In the genomic region with DNA sequence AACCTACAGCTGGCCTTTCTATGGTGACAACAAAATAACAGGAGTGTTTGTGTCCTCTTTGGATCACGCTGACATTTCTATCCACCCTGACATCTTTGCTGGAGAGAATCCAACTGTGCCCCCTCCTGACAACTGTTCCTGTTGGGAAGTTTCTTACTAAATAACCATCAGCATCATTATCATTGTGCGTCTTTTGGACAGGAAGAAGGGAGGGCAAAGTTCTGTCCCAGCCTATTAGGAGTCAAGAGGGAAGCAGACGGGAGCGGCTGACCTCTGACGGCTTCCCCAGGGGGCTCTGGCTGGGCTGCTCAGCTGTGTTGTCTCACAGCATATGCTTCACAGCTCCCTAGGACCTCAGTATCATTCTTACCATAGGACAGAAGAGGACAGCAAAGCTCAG, we compare ENCODE assay signal across 18 cellular contexts.
"Had no signal": no experiment of that assay in that cellular context is flagged by ENCODE, and none has a peak within 500 bp of the region (broad histone marks: within the 10 kb centered on the region; RNA-seq: fewer than 3 reads in every experiment).

No MANE protein-coding gene starts in this region.

- H3K27ac ChIP-seq: cardiac muscle cell, colonic mucosa, epithelial cell of prostate, gastroesophageal sphincter, hepatocyte, sigmoid colon, upper lobe of left lung had no signal

- H3K36me3 Mint-ChIP-seq: naive thymus-derived CD4-positive, alpha-beta T cell had no signal

- H3K4me1 ChIP-seq: colonic mucosa had no signal

- ATAC-seq: activated T-helper 17 cell treated with anti-CD3 and anti-CD28 coated beads, Interleukin-2, amount 50 U/mL, for 72 hours; gastroesophageal sphincter; naive thymus-derived CD4-positive, alpha-beta T cell had no signal

- H3K27me3 ChIP-seq: cardiac muscle cell, colonic mucosa, gastroesophageal sphincter, hepatocyte, sigmoid colon, upper lobe of left lung had no signal

- H3K4me3 Mint-ChIP-seq: activated naive CD4-positive, alpha-beta T cell treated with anti-CD3 and anti-CD28 coated beads for 36 hours; activated T-helper 17 cell treated with anti-CD3 and anti-CD28 coated beads, Interleukin-2, amount 50 U/mL, for 72 hours; naive thymus-derived CD4-positive, alpha-beta T cell; stimulated activated naive CD8-positive, alpha-beta T cell treated with anti-CD3 and anti-CD28 coated beads, Interleukin-15, Interleukin-2, amounts not matched to agents 100 ng/mL and 50 ng/mL, for 24 hours had no signal

- DNase-seq: activated CD4-positive, alpha-beta T cell treated with anti-CD3 and anti-CD28 coated beads, Interleukin-2, amount 50 U/mL, for 1 hour; activated CD4-positive, CD25-positive, alpha-beta regulatory T cell; activated naive CD4-positive, alpha-beta T cell treated with anti-CD3 and anti-CD28 coated beads for 36 hours; activated T-cell treated with anti-CD3 and anti-CD28 coated beads for 4 hours; colonic mucosa; effector memory CD4-positive, alpha-beta T cell; naive thymus-derived CD4-positive, alpha-beta T cell; sigmoid colon; stimulated activated CD4-positive, alpha-beta T cell treated with anti-CD3 and anti-CD28 coated beads, Interleukin-4, amount 100 ng/mL, for 1 hour; upper lobe of left lung had no signal

- H3K9me3 ChIP-seq: colonic mucosa, gastroesophageal sphincter, sigmoid colon, upper lobe of left lung had no signal

- H3K4me3 ChIP-seq: cardiac muscle cell, colonic mucosa, gastroesophageal sphincter, hepatocyte, lung, sigmoid colon, upper lobe of left lung had no signal

- H3K27me3 Mint-ChIP-seq: progenitor cell of endocrine pancreas had no signal

- H3K9me3 Mint-ChIP-seq: activated naive CD4-positive, alpha-beta T cell treated with anti-CD3 and anti-CD28 coated beads for 36 hours; activated T-helper 17 cell treated with anti-CD3 and anti-CD28 coated beads, Interleukin-2, amount 50 U/mL, for 72 hours; stimulated activated naive CD8-positive, alpha-beta T cell treated with anti-CD3 and anti-CD28 coated beads, Interleukin-15, Interleukin-2, amounts not matched to agents 100 ng/mL and 50 ng/mL, for 24 hours had no signal

- H3K4me1 Mint-ChIP-seq: activated T-helper 17 cell treated with anti-CD3 and anti-CD28 coated beads, Interleukin-2, amount 50 U/mL, for 72 hours had no signal

- H3K27ac Mint-ChIP-seq: activated naive CD4-positive, alpha-beta T cell treated with anti-CD3 and anti-CD28 coated beads for 36 hours; activated T-helper 17 cell treated with anti-CD3 and anti-CD28 coated beads, Interleukin-2, amount 50 U/mL, for 72 hours; naive thymus-derived CD4-positive, alpha-beta T cell; stimulated activated naive CD8-positive, alpha-beta T cell treated with anti-CD3 and anti-CD28 coated beads, Interleukin-15, Interleukin-2, amounts not matched to agents 100 ng/mL and 50 ng/mL, for 24 hours had no signal

- H3K36me3 ChIP-seq: cardiac muscle cell, colonic mucosa, gastroesophageal sphincter, sigmoid colon, upper lobe of left lung had no signal
